ENCODE assay signal across 8 cellular contexts in genomic region chr1:237851209-237851845, GRCh38. TPM values are rescaled to one million over a fixed set of nuclear protein-coding genes. Genes with fewer than 3 reads are reported as not detected.
DNase-seq lines count a peak whose midpoint lies in the region; ATAC-seq and TF ChIP-seq lines count a peak whose summit lies in the region.

No MANE protein-coding gene starts in this region.

- H3K4me1 Mint-ChIP-seq in neural crest cell = no peaks in the 10 kb centered on the region
- no peaks in the 10 kb centered on the region for H3K4me1 Mint-ChIP-seq in activated T-helper 1 cell treated with anti-CD3 and anti-CD28 coated beads, Interleukin-12 subunit alpha, Interleukin-12 subunit beta, Interleukin-2, Interleukin-4 antibody, amounts not matched to agents 30 ng/mL and 10 ng/mL and 1 ng/mL, durations not matched to agents 14 hours and 24 hours and 36 hours (ENCODE audit: low read depth)

- no peaks in the 10 kb centered on the region for H3K27me3 Mint-ChIP-seq in neural crest cell (ENCODE audit: low read depth)
- H3K27me3 Mint-ChIP-seq in activated T-helper 1 cell treated with anti-CD3 and anti-CD28 coated beads, Interleukin-12 subunit alpha, Interleukin-12 subunit beta, Interleukin-2, Interleukin-4 antibody, amounts not matched to agents 30 ng/mL and 10 ng/mL and 1 ng/mL, durations not matched to agents 14 hours and 24 hours and 36 hours (ENCODE audit: insufficient read depth) = no peaks in the 10 kb centered on the region

- H3K4me3 Mint-ChIP-seq in neural crest cell = no peak overlapping the region
- H3K4me3 Mint-ChIP-seq in activated T-helper 1 cell treated with anti-CD3 and anti-CD28 coated beads, Interleukin-12 subunit alpha, Interleukin-12 subunit beta, Interleukin-2, Interleukin-4 antibody, amounts not matched to agents 30 ng/mL and 10 ng/mL and 1 ng/mL, durations not matched to agents 14 hours and 24 hours and 36 hours = no peak overlapping the region

- peak; percentile 79 for TF ChIP-seq CTCF in neural crest cell (conservative IDR thresholded peaks at IDR 0.05)

- H3K9me3 Mint-ChIP-seq in neural crest cell = peaks cover 3% of the 10 kb centered on the region
- no peaks in the 10 kb centered on the region for H3K9me3 Mint-ChIP-seq in activated T-helper 1 cell treated with anti-CD3 and anti-CD28 coated beads, Interleukin-12 subunit alpha, Interleukin-12 subunit beta, Interleukin-2, Interleukin-4 antibody, amounts not matched to agents 30 ng/mL and 10 ng/mL and 1 ng/mL, durations not matched to agents 14 hours and 24 hours and 36 hours

- no peak for ATAC-seq in HG02870 (IDR thresholded peaks at IDR 0.05; ENCODE audit: unreplicated experiment)

- no peaks in the 10 kb centered on the region for H3K36me3 Mint-ChIP-seq in neural crest cell (ENCODE audit: low read depth)
- H3K36me3 Mint-ChIP-seq in activated T-helper 1 cell treated with anti-CD3 and anti-CD28 coated beads, Interleukin-12 subunit alpha, Interleukin-12 subunit beta, Interleukin-2, Interleukin-4 antibody, amounts not matched to agents 30 ng/mL and 10 ng/mL and 1 ng/mL, durations not matched to agents 14 hours and 24 hours and 36 hours (ENCODE audit: low read depth) = no peaks in the 10 kb centered on the region

- peak; percentile 19 for DNase-seq in NK-92 treated with Interleukin-12 subunit alpha and Interleukin-12 subunit beta, amount 100 ng/mL, for 24 hours (lab: John Stamatoyannopoulos, UW)
- DNase-seq in NK-92 (lab: John Stamatoyannopoulos, UW; ENCODE audit: unreplicated experiment) = no peak
- DNase-seq in HK-2 (ENCODE audit: unreplicated experiment) = peak; percentile 70
- DNase-seq in OCI-M1 (lab: John Stamatoyannopoulos, UW) = peak; percentile 68
- peak; percentile 38 for DNase-seq in cerebellar cortex (ENCODE audit: low spot score)
- DNase-seq in neural crest cell (ENCODE audit: low read depth, low spot score) = peak; percentile 62
- no peak for DNase-seq in activated T-helper 1 cell treated with anti-CD3 and anti-CD28 coated beads, Interleukin-12 subunit alpha, Interleukin-12 subunit beta, Interleukin-2, Interleukin-4 antibody, amounts not matched to agents 30 ng/mL and 10 ng/mL and 1 ng/mL, durations not matched to agents 14 hours and 24 hours and 36 hours (ENCODE audit: low spot score)

- intact Hi-C loops in activated T-helper 1 cell treated with anti-CD3 and anti-CD28 coated beads, Interleukin-12 subunit alpha, Interleukin-12 subunit beta, Interleukin-2, Interleukin-4 antibody, amounts not matched to agents 30 ng/mL and 10 ng/mL and 1 ng/mL, durations not matched to agents 14 hours and 24 hours and 36 hours (cut with micrococcal nuclease) = no loop called here

- no peak overlapping the region for H3K27ac Mint-ChIP-seq in neural crest cell (ENCODE audit: unreplicated experiment)
- no peak overlapping the region for H3K27ac Mint-ChIP-seq in activated T-helper 1 cell treated with anti-CD3 and anti-CD28 coated beads, Interleukin-12 subunit alpha, Interleukin-12 subunit beta, Interleukin-2, Interleukin-4 antibody, amounts not matched to agents 30 ng/mL and 10 ng/mL and 1 ng/mL, durations not matched to agents 14 hours and 24 hours and 36 hours

RNA-seq across cellular contexts. Expression of gene ZP4, which starts 39.4 kb away (rescaled TPM):
- not detected in 2 replicates for total RNA-seq in neural crest cell
- not detected in 2 replicates for total RNA-seq in activated T-helper 1 cell treated with anti-CD3 and anti-CD28 coated beads, Interleukin-12 subunit alpha, Interleukin-12 subunit beta, Interleukin-2, Interleukin-4 antibody, amounts not matched to agents 30 ng/mL and 10 ng/mL and 1 ng/mL, durations not matched to agents 14 hours and 24 hours and 36 hours

Comparison
In these comparisons a context has a peak if more than half of its experiments do, and no peak if none do; other contexts are left out.
1. DNase-seq: peak in NK-92 treated with Interleukin-12 subunit alpha and Interleukin-12 subunit beta, amount 100 ng/mL, for 24 hours (single experiment), HK-2 (single experiment), OCI-M1 (single experiment), cerebellar cortex (single experiment) and neural crest cell (single experiment); none in NK-92 (single experiment) and activated T-helper 1 cell treated with anti-CD3 and anti-CD28 coated beads, Interleukin-12 subunit alpha, Interleukin-12 subunit beta, Interleukin-2, Interleukin-4 antibody, amounts not matched to agents 30 ng/mL and 10 ng/mL and 1 ng/mL, durations not matched to agents 14 hours and 24 hours and 36 hours (single experiment).